Comparison of ENCODE assay signal across 8 cellular contexts in genomic region chr18:74493689-74494088, GRCh38. TPM values are rescaled to one million over a fixed set of nuclear protein-coding genes. Genes with fewer than 3 reads are reported as not detected.
DNase-seq lines count a peak whose midpoint lies in the region; TF ChIP-seq lines count a peak whose summit lies in the region.

No MANE protein-coding gene starts in this region.

- H3K4me1 Mint-ChIP-seq in activated CD4-positive, alpha-beta T cell treated with anti-CD3 and anti-CD28 coated beads, Interleukin-2, amount 10 ng/mL, durations not matched to agents 7 days and 5 days = peaks cover 28% of the 10 kb centered on the region
- peaks cover 23% of the 10 kb centered on the region for H3K4me1 Mint-ChIP-seq in endodermal cell

- no peak overlapping the region for H2BK120ac ChIP-seq in neuronal stem cell (ENCODE audit: low read depth, low read length)

- POLR2A ChIA-PET in HEK293T (lab: Yijun Ruan, JAX) = no interaction called here
- POLR2A ChIA-PET in activated CD4-positive, alpha-beta T cell treated with anti-CD3 and anti-CD28 coated beads, Interleukin-2, amount 10 ng/mL, durations not matched to agents 7 days and 5 days (lab: Charles Lee) = no interaction called here

- WGBS in endodermal cell (ENCODE audit: insufficient coverage in 1 of 2, insufficient read length in 1 of 2), 2 experiments = 59% methylated on average over 1 of the region's 1 CpG; no CpG with 5 or more reads in 1 of the 2 experiments
- WGBS in neuronal stem cell (ENCODE audit: extremely low coverage in 2 of 2, insufficient read length in 2 of 2, insufficient replicate concordance in 1 of 2), 2 donors = no CpG with 5 or more reads among the region's 1 CpG

- peaks cover 4% of the 10 kb centered on the region for H3K36me3 Mint-ChIP-seq in activated CD4-positive, alpha-beta T cell treated with anti-CD3 and anti-CD28 coated beads, Interleukin-2, amount 10 ng/mL, durations not matched to agents 7 days and 5 days (ENCODE audit: low read depth)
- peaks cover 15% of the 10 kb centered on the region for H3K36me3 Mint-ChIP-seq in endodermal cell (ENCODE audit: low read depth)

- H3K27ac Mint-ChIP-seq in activated CD4-positive, alpha-beta T cell treated with anti-CD3 and anti-CD28 coated beads, Interleukin-2, amount 10 ng/mL, durations not matched to agents 7 days and 5 days = no peak overlapping the region
- H3K27ac Mint-ChIP-seq in endodermal cell = no peak overlapping the region

- no peaks in the 10 kb centered on the region for H3K9me3 Mint-ChIP-seq in activated CD4-positive, alpha-beta T cell treated with anti-CD3 and anti-CD28 coated beads, Interleukin-2, amount 10 ng/mL, durations not matched to agents 7 days and 5 days
- peaks cover 9% of the 10 kb centered on the region for H3K9me3 Mint-ChIP-seq in endodermal cell

- H4K20me1 ChIP-seq in DOHH2 (ENCODE audit: control insufficient read depth, insufficient read depth, low read depth, low read length) = no peaks in the 10 kb centered on the region

- H2AFZ ChIP-seq in neuronal stem cell (ENCODE audit: low read length) = no peak overlapping the region

- CTCF ChIA-PET in HEK293T (lab: Yijun Ruan, JAX) = interaction anchor here (1.1 kb wide), 2 partner anchors 138 to 140 kb away, joined by 5 to 13 read pairs; no protein-coding TSS in a partner anchor
- CTCF ChIA-PET in activated CD4-positive, alpha-beta T cell treated with anti-CD3 and anti-CD28 coated beads, Interleukin-2, amount 10 ng/mL, durations not matched to agents 7 days and 5 days (lab: Charles Lee) = interaction anchor here (0.6 to 2.6 kb wide), 19 partner anchors 8 to 753 kb away, joined by 3 to 24 read pairs (median 3); no protein-coding TSS in a partner anchor

- no peaks in the 10 kb centered on the region for H3K9me2 ChIP-seq in DOHH2 (replicated peaks; ENCODE audit: control insufficient read depth, low read length)

- no peak overlapping the region for H3K4me3 Mint-ChIP-seq in activated CD4-positive, alpha-beta T cell treated with anti-CD3 and anti-CD28 coated beads, Interleukin-2, amount 10 ng/mL, durations not matched to agents 7 days and 5 days
- no peak overlapping the region for H3K4me3 Mint-ChIP-seq in endodermal cell

- H3K27ac ChIP-seq in DOHH2 (ENCODE audit: low read depth, low read length) (no peak overlapping the region), endodermal cell (ENCODE audit: low read depth, low read length) (no peak overlapping the region), neuronal stem cell (replicated peaks; ENCODE audit: low read length) (no peak overlapping the region)

- peaks cover 25% of the 10 kb centered on the region for H3F3A ChIP-seq in DOHH2 (ENCODE audit: control insufficient read depth, insufficient read depth)

- peaks cover 4% of the 10 kb centered on the region for H3K79me1 ChIP-seq in neuronal stem cell (ENCODE audit: low read depth, low read length)

- H2AK5ac ChIP-seq in neuronal stem cell (ENCODE audit: low read depth, low read length) = no peak overlapping the region

- peaks cover 14% of the 10 kb centered on the region for H3K27me3 Mint-ChIP-seq in activated CD4-positive, alpha-beta T cell treated with anti-CD3 and anti-CD28 coated beads, Interleukin-2, amount 10 ng/mL, durations not matched to agents 7 days and 5 days
- H3K27me3 Mint-ChIP-seq in endodermal cell (ENCODE audit: insufficient read depth) = peaks cover 3% of the 10 kb centered on the region

- H3K4me1 ChIP-seq in DOHH2 (ENCODE audit: control insufficient read depth, low read length) (peaks cover 19% of the 10 kb centered on the region), endodermal cell (ENCODE audit: control insufficient read depth, insufficient read depth, low read length) (peaks cover 2% of the 10 kb centered on the region), neuronal stem cell (ENCODE audit: control insufficient read depth in 2 of 2, insufficient read depth in 1 of 2, low read depth in 1 of 2, low read length in 2 of 2) (peaks cover 5 to 11% of the 10 kb centered on the region in 2 donors)

- H3K4me3 ChIP-seq in DOHH2 (ENCODE audit: low read length) = no peak overlapping the region
- H3K4me3 ChIP-seq in endodermal cell (ENCODE audit: low read length) = no peak overlapping the region
- no peak overlapping the region for H3K4me3 ChIP-seq in neuronal stem cell (ENCODE audit: low read length in 2 of 2)

- H3K18ac ChIP-seq in neuronal stem cell (ENCODE audit: low read length) = peak overlapping the region; percentile 23

- H3K4ac ChIP-seq in neuronal stem cell (ENCODE audit: low read length) = peak overlapping the region; percentile 26

- H3K27me3 ChIP-seq in DOHH2 (ENCODE audit: control insufficient read depth, low read length) (peaks cover 23% of the 10 kb centered on the region), endodermal cell (ENCODE audit: control insufficient read depth, insufficient read depth, low read length, poor library complexity, severe bottlenecking) (no peaks in the 10 kb centered on the region), neuronal stem cell (ENCODE audit: control insufficient read depth in 3 of 3, insufficient read depth in 3 of 3, low read depth in 1 of 3, low read length in 3 of 3) (peaks cover 0 to 6% (median 0%) of the 10 kb centered on the region in 3 experiments)

- H3K79me2 ChIP-seq in DOHH2 (ENCODE audit: control insufficient read depth, low read length) = peaks cover 26% of the 10 kb centered on the region

- H3K4me2 ChIP-seq in DOHH2 (ENCODE audit: low read length) (no peak overlapping the region), neuronal stem cell (ENCODE audit: insufficient read depth, low read length, poor library complexity, severe bottlenecking) (no peak overlapping the region)

- H3K9me3 ChIP-seq in DOHH2 (ENCODE audit: control insufficient read depth, insufficient read depth, low read length) = no peaks in the 10 kb centered on the region
- H3K9me3 ChIP-seq in endodermal cell (ENCODE audit: control insufficient read depth, low read length) = peaks cover 6% of the 10 kb centered on the region
- H3K9me3 ChIP-seq in neuronal stem cell (replicated peaks in 1 of 2; ENCODE audit: control insufficient read depth in 2 of 2, insufficient read depth in 1 of 2, low read depth in 1 of 2, low read length in 2 of 2) = peaks cover 0 to 6% of the 10 kb centered on the region in 2 donors

- no peak overlapping the region for H2BK15ac ChIP-seq in neuronal stem cell (ENCODE audit: low read length)

- no peak overlapping the region for H2BK5ac ChIP-seq in neuronal stem cell (ENCODE audit: low read length)

- H3K36me3 ChIP-seq in DOHH2 (ENCODE audit: control insufficient read depth, low read length) = peaks cover 5% of the 10 kb centered on the region; the same call in 1 of the 2 replicates
- peaks cover 15% of the 10 kb centered on the region for H3K36me3 ChIP-seq in endodermal cell (ENCODE audit: control insufficient read depth, insufficient read depth, low read length)
- H3K36me3 ChIP-seq in neuronal stem cell (replicated peaks in 1 of 2; ENCODE audit: control insufficient read depth in 2 of 2, insufficient read depth in 2 of 2, low read length in 2 of 2) = peaks cover under 1 to 14% of the 10 kb centered on the region in 2 donors

- no peak overlapping the region for H4K91ac ChIP-seq in neuronal stem cell (ENCODE audit: low read depth, low read length, poor library complexity)

- DNase-seq in HEK293T (ENCODE audit: extremely low spot score) = peak; percentile 13
- peak; percentile 33 for DNase-seq in NCI-H2107 (lab: John Stamatoyannopoulos, UW)
- DNase-seq in activated CD4-positive, alpha-beta T cell treated with anti-CD3 and anti-CD28 coated beads, Interleukin-2, amount 10 ng/mL, durations not matched to agents 7 days and 5 days = peak; percentile 80
- peak; percentile 76 for DNase-seq in endodermal cell
- DNase-seq in neuronal stem cell (ENCODE audit: low spot score) = peak; percentile 47
- no peak for DNase-seq in D341Med (ENCODE audit: low spot score)
- DNase-seq in AG20443 (ENCODE audit: low spot score) = no peak

- TF ChIP-seq CTCF in DOHH2 (IDR thresholded peaks at IDR 0.05; ENCODE audit: low read depth, low read length, poor library complexity, severe bottlenecking) (peak; percentile 71), endodermal cell (conservative IDR thresholded peaks at IDR 0.05) (peak; percentile 83)

- no peak overlapping the region for H3K23ac ChIP-seq in neuronal stem cell (ENCODE audit: low read depth, low read length, poor library complexity)

- H4K8ac ChIP-seq in neuronal stem cell (ENCODE audit: low read depth, low read length) = no peak overlapping the region

- H3K14ac ChIP-seq in neuronal stem cell (ENCODE audit: low read length) = no peak overlapping the region

- no peak overlapping the region for H2BK12ac ChIP-seq in neuronal stem cell (ENCODE audit: low read length)

- H3K9ac ChIP-seq in endodermal cell (ENCODE audit: extremely low read depth, low read length, poor library complexity, severe bottlenecking) = no peak overlapping the region
- peak overlapping the region; percentile 45 for H3K9ac ChIP-seq in neuronal stem cell (ENCODE audit: low read depth, low read length, poor library complexity)

TF ChIP-seq in HEK293T, 16 proteins besides CTCF, POLR2A, EP300 and RAD21 (continues in another document):
- TF ChIP-seq HDGF (IDR thresholded peaks at IDR 0.05; ENCODE audit: borderline replicate concordance) (no peak), FOXK2 (IDR thresholded peaks at IDR 0.05) (no peak), SP1 (IDR thresholded peaks at IDR 0.05) (no peak), ZNF384 (IDR thresholded peaks at IDR 0.05) (no peak), TARDBP (IDR thresholded peaks at IDR 0.05) (no peak), SUZ12 (IDR thresholded peaks at IDR 0.05) (no peak)

RNA-seq across cellular contexts. Expression of gene CNDP2, which starts 2.5 kb away (rescaled TPM):
- 100 to 1,000 TPM; 145 to 163 TPM for total RNA-seq in activated CD4-positive, alpha-beta T cell treated with anti-CD3 and anti-CD28 coated beads, Interleukin-2, amount 10 ng/mL, durations not matched to agents 7 days and 5 days
- total RNA-seq in endodermal cell = 100 to 1,000 TPM; 385 to 416 TPM
- polyA plus RNA-seq in endodermal cell (2013, experiment 1 of 2) = 105 TPM
- 105 TPM for polyA plus RNA-seq in endodermal cell (2013, experiment 2 of 2)
- 104 TPM for polyA plus RNA-seq in neuronal stem cell (2013, experiment 1 of 2)
- polyA plus RNA-seq in neuronal stem cell (2013, experiment 2 of 2) = 104 TPM

RNA-seq across cellular contexts. Expression of gene DIPK1C, which starts 36.6 kb away (rescaled TPM):
- total RNA-seq in activated CD4-positive, alpha-beta T cell treated with anti-CD3 and anti-CD28 coated beads, Interleukin-2, amount 10 ng/mL, durations not matched to agents 7 days and 5 days = not detected
- total RNA-seq in endodermal cell = under 1 TPM in 1 of 2 donors, not detected in 1; 0.13 TPM
- 0.71 TPM for polyA plus RNA-seq in endodermal cell (2013, experiment 1 of 2)
- 0.99 TPM for polyA plus RNA-seq in endodermal cell (2013, experiment 2 of 2)
- polyA plus RNA-seq in neuronal stem cell (2013, experiment 1 of 2) = 15.9 TPM
- 15.6 TPM for polyA plus RNA-seq in neuronal stem cell (2013, experiment 2 of 2)

RNA-seq across cellular contexts. Expression of gene CNDP1, which starts 40.6 kb away (rescaled TPM):
- not detected for total RNA-seq in activated CD4-positive, alpha-beta T cell treated with anti-CD3 and anti-CD28 coated beads, Interleukin-2, amount 10 ng/mL, durations not matched to agents 7 days and 5 days
- under 1 TPM in 1 of 2 donors, not detected in 1; 0.51 TPM for total RNA-seq in endodermal cell
- polyA plus RNA-seq in endodermal cell (2013, experiment 1 of 2) = 0.07 TPM
- polyA plus RNA-seq in endodermal cell (2013, experiment 2 of 2) = not detected
- polyA plus RNA-seq in neuronal stem cell (2013, experiment 1 of 2) = 0.15 TPM
- 0.25 TPM for polyA plus RNA-seq in neuronal stem cell (2013, experiment 2 of 2)

Comparison
In these comparisons a context has a peak if more than half of its experiments do, and no peak if none do; other contexts are left out.
1. DNase-seq: peak in HEK293T (single experiment), NCI-H2107 (single experiment), activated CD4-positive, alpha-beta T cell treated with anti-CD3 and anti-CD28 coated beads, Interleukin-2, amount 10 ng/mL, durations not matched to agents 7 days and 5 days (single experiment), endodermal cell (single experiment) and neuronal stem cell (single experiment); none in D341Med (single experiment) and AG20443 (single experiment).